Comparison of ENCODE assay signal across 8 cellular contexts in the genomic region with DNA sequence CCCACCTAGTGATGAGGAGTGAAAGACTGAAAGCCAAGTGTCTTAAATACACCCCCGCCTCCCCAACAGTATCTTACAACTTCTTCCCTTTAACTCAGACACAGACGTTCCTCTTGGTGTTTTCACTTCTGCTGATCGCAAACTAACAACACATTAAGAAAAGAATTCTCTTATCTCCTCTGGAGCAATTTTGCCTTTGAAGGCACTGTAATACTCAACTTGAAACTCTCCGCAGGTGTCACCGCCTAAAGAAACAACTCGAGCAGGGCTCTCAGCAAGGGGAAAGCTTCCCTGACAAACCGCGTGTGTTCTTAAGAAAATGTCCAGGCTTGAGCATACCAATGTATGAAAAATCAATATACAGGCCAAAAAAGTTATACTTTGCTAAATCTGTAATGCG. TPM values are rescaled to one million over a fixed set of nuclear protein-coding genes. Genes with fewer than 3 reads are reported as not detected.
DNase-seq lines count a peak whose midpoint lies in the region; ATAC-seq and TF ChIP-seq lines count a peak whose summit lies in the region.

No MANE protein-coding gene starts in this region.

- no peak overlapping the region for H2AK5ac ChIP-seq in mesendoderm (ENCODE audit: low read length)

- no peak overlapping the region for H3K18ac ChIP-seq in mesendoderm (ENCODE audit: low read length)

- peaks cover 44% of the 10 kb centered on the region for H3K27me3 Mint-ChIP-seq in activated T-cell treated with anti-CD3 and anti-CD28 coated beads, Interleukin-2, amount 50 U/mL, for 72 hours (ENCODE audit: low read depth)

- no peak overlapping the region for H3K27ac Mint-ChIP-seq in activated T-cell treated with anti-CD3 and anti-CD28 coated beads, Interleukin-2, amount 50 U/mL, for 72 hours

- WGBS in mesendoderm (ENCODE audit: extremely low coverage, insufficient coverage, low lambda C conversion rate): no CpG with 5 or more reads among the region's 9 CpGs

- H3K79me2 ChIP-seq in mesendoderm (ENCODE audit: control insufficient read depth, insufficient read depth, low read length): no peaks in the 10 kb centered on the region

- H3K27ac ChIP-seq in mesendoderm (ENCODE audit: low read depth, low read length): peak overlapping the region; percentile 75

- no peak overlapping the region for H3K23ac ChIP-seq in mesendoderm (ENCODE audit: low read length)

- no peaks in the 10 kb centered on the region for H3K36me3 Mint-ChIP-seq in activated T-cell treated with anti-CD3 and anti-CD28 coated beads, Interleukin-2, amount 50 U/mL, for 72 hours (ENCODE audit: insufficient read depth in 2 of 2)

- H3K9me3 Mint-ChIP-seq in activated T-cell treated with anti-CD3 and anti-CD28 coated beads, Interleukin-2, amount 50 U/mL, for 72 hours: peaks cover 0 to 2% of the 10 kb centered on the region in 2 donors

- no peaks in the 10 kb centered on the region for H3K36me3 ChIP-seq in mesendoderm (ENCODE audit: control insufficient read depth, insufficient read depth, low read length)

- no peaks in the 10 kb centered on the region for H3K27me3 ChIP-seq in mesendoderm (ENCODE audit: insufficient read depth, low read length, poor library complexity)

- no peak overlapping the region for H4K8ac ChIP-seq in mesendoderm (ENCODE audit: low read depth, low read length)

- H3K4me3 ChIP-seq in NB4 (ENCODE audit: low read depth, low read length): peak overlapping the region; percentile 34
- peak overlapping the region; percentile 80 for H3K4me3 ChIP-seq in choroid plexus epithelial cell (ENCODE audit: low read depth, low read length)
- peak overlapping the region; percentile 27 for H3K4me3 ChIP-seq in mesendoderm (ENCODE audit: low read length)

- no peak overlapping the region for H3K4ac ChIP-seq in mesendoderm (ENCODE audit: low read depth, low read length)

- H3K56ac ChIP-seq in mesendoderm (ENCODE audit: low read length): peak overlapping the region; percentile 36

- H3K4me1 ChIP-seq in mesendoderm (ENCODE audit: control insufficient read depth, low read depth, low read length): no peaks in the 10 kb centered on the region

- H4K5ac ChIP-seq in mesendoderm (ENCODE audit: low read length): no peak overlapping the region

- DNase-seq in activated T-cell treated with anti-CD3 and anti-CD28 coated beads, Interleukin-2, amount 50 U/mL, for 72 hours: peak in 1 of 2 donors; percentile 11
- no peak for DNase-seq in activated T-cell treated with anti-CD3 and anti-CD28 coated beads for 4 hours
- peak; percentile 12 for DNase-seq in NB4 (ENCODE audit: low read depth)
- DNase-seq in choroid plexus epithelial cell (ENCODE audit: low read depth): peak; percentile 55
- peak; percentile 74 for DNase-seq in mesendoderm
- no peak for DNase-seq in amniotic stem cell (lab: John Stamatoyannopoulos, UW)
- DNase-seq in NCI-H128 (lab: John Stamatoyannopoulos, UW; ENCODE audit: unreplicated experiment): no peak
- no peak for DNase-seq in cerebellar nuclear complex (lab: John Stamatoyannopoulos, UW)

- peak overlapping the region; percentile 20 for H3K9ac ChIP-seq in mesendoderm (ENCODE audit: low read length)

- H2BK120ac ChIP-seq in mesendoderm (ENCODE audit: low read depth, low read length): no peak overlapping the region

- H2BK15ac ChIP-seq in mesendoderm (replicated peaks; ENCODE audit: low read depth): no peak overlapping the region

- H3K79me1 ChIP-seq in mesendoderm (ENCODE audit: low read length): no peaks in the 10 kb centered on the region

- TF ChIP-seq POLR2A in NB4 (IDR thresholded peaks at IDR 0.05; ENCODE audit: extremely low read depth, insufficient read length): no peak

- ATAC-seq in activated T-cell treated with anti-CD3 and anti-CD28 coated beads, Interleukin-2, amount 50 U/mL, for 72 hours (replicated peaks in 1 of 2): peak in 1 of 2 donors; percentile 79

- TF ChIP-seq CTCF in NB4 (IDR thresholded peaks at IDR 0.05; ENCODE audit: low read depth, low read length) (no peak), choroid plexus epithelial cell (conservative IDR thresholded peaks at IDR 0.05; ENCODE audit: low read depth, low read length) (no peak)

- H3K4me2 ChIP-seq in mesendoderm (ENCODE audit: low read length): peak overlapping the region; percentile 67

- H3K4me1 Mint-ChIP-seq in activated T-cell treated with anti-CD3 and anti-CD28 coated beads, Interleukin-2, amount 50 U/mL, for 72 hours (ENCODE audit: low read depth): no peaks in the 10 kb centered on the region

- H3K4me3 Mint-ChIP-seq in activated T-cell treated with anti-CD3 and anti-CD28 coated beads, Interleukin-2, amount 50 U/mL, for 72 hours: peak overlapping the region; percentile 16 to 64

- no peak overlapping the region for H2BK5ac ChIP-seq in mesendoderm (ENCODE audit: low read length)

RNA-seq across cellular contexts. Expression of a gene that starts 0.4 kb away (rescaled TPM):
- total RNA-seq in activated T-cell treated with anti-CD3 and anti-CD28 coated beads, Interleukin-2, amount 50 U/mL, for 72 hours: not detected
- polyA plus RNA-seq in mesendoderm (2013, experiment 1 of 2): 1.8 TPM
- polyA plus RNA-seq in mesendoderm (2013, experiment 2 of 2): 1.5 TPM

Comparison
In these comparisons a context has a peak if more than half of its experiments do, and no peak if none do; other contexts are left out.
1. DNase-seq: peak in NB4 (single experiment), choroid plexus epithelial cell (single experiment) and mesendoderm (single experiment); none in activated T-cell treated with anti-CD3 and anti-CD28 coated beads for 4 hours (single experiment), amniotic stem cell (single experiment), NCI-H128 (single experiment) and cerebellar nuclear complex (0 of 2).
2. H3K4me3 ChIP-seq: peak in every context shown above with its lines; median percentile 80 in choroid plexus epithelial cell; 34 in NB4; 27 in mesendoderm.